In the genomic region with DNA sequence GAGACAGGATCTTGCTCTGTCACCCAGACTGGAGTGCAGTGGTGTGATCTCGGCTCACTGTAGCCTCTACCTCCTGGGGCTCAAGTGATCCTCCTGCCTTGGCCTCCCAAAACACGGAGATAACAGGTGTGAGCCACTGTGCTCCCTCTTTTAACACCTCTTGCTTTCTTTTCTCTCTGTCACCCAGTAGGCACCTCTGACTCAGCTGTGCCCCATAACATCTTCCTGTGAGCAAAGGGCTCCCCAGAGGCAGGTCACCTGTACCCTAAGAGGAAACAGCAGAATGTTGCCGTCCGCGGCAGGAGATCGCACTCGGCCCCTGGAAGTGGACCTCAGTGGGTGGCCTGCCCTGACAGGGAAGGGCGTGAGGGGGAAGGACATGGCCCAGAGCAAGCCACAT, we compare ENCODE assay signal across 12 cellular contexts. TPM values are rescaled to one million over a fixed set of nuclear protein-coding genes. Genes with fewer than 3 reads are reported as not detected.
A peak's percentile ranks its signal among the peaks of the same experiment; 100 is the strongest.
DNase-seq lines count a peak whose midpoint lies in the region; ATAC-seq, FAIRE-seq and TF ChIP-seq lines count a peak whose summit lies in the region.
"Had no signal": no experiment of that assay in that cellular context is flagged by ENCODE, and none has a peak within 500 bp of the region (broad histone marks: within the 10 kb centered on the region; RNA-seq: fewer than 3 reads in every experiment).

No MANE protein-coding gene starts in this region.

- H3K9me3 ChIP-seq in DND-41 (ENCODE audit: insufficient read depth, low read length, severe bottlenecking) (no peaks in the 10 kb centered on the region), small intestine (ENCODE audit: control insufficient read depth, low read depth) (no peaks in the 10 kb centered on the region)
- H3K9me3 ChIP-seq: suprapubic skin had no signal

- peak overlapping the region; percentile 73 for H3K27ac ChIP-seq in DND-41 (ENCODE audit: low read length)
- peak overlapping the region; percentile 19 to 51 for H3K27ac ChIP-seq in small intestine (ENCODE audit: low read depth in 1 of 2, low read length in 1 of 2)
- no peak overlapping the region for H3K27ac ChIP-seq in coronary artery
- H3K27ac ChIP-seq: suprapubic skin had no signal

- H3K4me3 ChIP-seq in DND-41 (ENCODE audit: low read depth in 1 of 2, low read length in 2 of 2), result peak overlapping the region in 1 of 2 experiments; percentile 19; a peak in 1 of 4 replicates
- no peak overlapping the region for H3K4me3 ChIP-seq in small intestine (ENCODE audit: low read depth in 1 of 2, low read length in 2 of 2)
- no peak overlapping the region for H3K4me3 ChIP-seq in coronary artery

- H3K4me1 Mint-ChIP-seq in activated naive CD8-positive, alpha-beta T cell (ENCODE audit: low read depth), result peaks cover 48% of the 10 kb centered on the region

- no peak for ATAC-seq in DND-41 (ENCODE audit: insufficient read depth, low read depth)
- no peak for ATAC-seq in GM19467 (IDR thresholded peaks at IDR 0.05; ENCODE audit: unreplicated experiment)

- no peaks in the 10 kb centered on the region for H3K36me3 Mint-ChIP-seq in activated naive CD8-positive, alpha-beta T cell

- H3K9ac ChIP-seq in DND-41 (ENCODE audit: low read depth, low read length), result peak overlapping the region; percentile 23; the same call in 1 of the 2 replicates

- no peak overlapping the region for H2AFZ ChIP-seq in DND-41 (ENCODE audit: low read depth, low read length)

- no peak for TF ChIP-seq CTCF in DND-41 (IDR thresholded peaks at IDR 0.05; ENCODE audit: borderline replicate concordance, extremely low read depth, low read length, poor library complexity, severe bottlenecking)
- TF ChIP-seq CTCF in coronary artery (IDR thresholded peaks at IDR 0.05), result no peak

- DNase-seq in DND-41 (peak; percentile 23), small intestine (no peak), MV-4-11 (lab: John Stamatoyannopoulos, UW) (no peak), NCI-H82 treated with DMSO at 0.1 percent for 48 hours (lab: John Stamatoyannopoulos, UW; ENCODE audit: unreplicated experiment) (no peak), coronary artery (ENCODE audit: low spot score) (no peak)
- peak; percentile 52 for DNase-seq in activated CD4-positive, CD25-positive, alpha-beta regulatory T cell treated with anti-CD3 and anti-CD28 coated beads, Interleukin-2, amount 50 U/mL, for 72 hours
- DNase-seq: amniotic stem cell, NCI-H1092, SIG-M5 had no signal

- H3K27me3 ChIP-seq in DND-41 (ENCODE audit: insufficient read depth, low read length, poor library complexity) (no peaks in the 10 kb centered on the region), small intestine (ENCODE audit: control insufficient read depth in 2 of 2, insufficient read depth in 2 of 2, low read length in 2 of 2) (no peaks in the 10 kb centered on the region)

- H3K9me3 Mint-ChIP-seq in activated naive CD8-positive, alpha-beta T cell (ENCODE audit: low read depth), result no peaks in the 10 kb centered on the region

- peaks cover 5% of the 10 kb centered on the region for H4K20me1 ChIP-seq in DND-41 (ENCODE audit: insufficient read depth, low read length)

- peak overlapping the region; percentile 93 for H3K27ac Mint-ChIP-seq in activated naive CD8-positive, alpha-beta T cell

- H3K27me3 Mint-ChIP-seq in activated naive CD8-positive, alpha-beta T cell, result no peaks in the 10 kb centered on the region

- FAIRE-seq in small intestine (lab: Jason Lieb, UNC), result no peak

- H3K4me1 ChIP-seq in DND-41 (ENCODE audit: insufficient read depth, low read length), result peaks cover 52% of the 10 kb centered on the region
- no peaks in the 10 kb centered on the region for H3K4me1 ChIP-seq in small intestine (ENCODE audit: control insufficient read depth in 2 of 2, insufficient read depth in 1 of 2, low read depth in 1 of 2, low read length in 1 of 2)

- H3K4me3 Mint-ChIP-seq in activated naive CD8-positive, alpha-beta T cell, result peak overlapping the region; percentile 92

- H3K36me3 ChIP-seq in DND-41 (ENCODE audit: insufficient read depth, low read length) (peaks cover 12% of the 10 kb centered on the region), small intestine (ENCODE audit: control insufficient read depth in 2 of 2, insufficient read depth in 2 of 2, low read length in 2 of 2) (peaks cover 0 to 3% of the 10 kb centered on the region in 2 donors)

- H3K79me2 ChIP-seq in DND-41 (ENCODE audit: insufficient read depth, low read length), result peaks cover 23% of the 10 kb centered on the region

- peak overlapping the region; percentile 96 for H3K4me2 ChIP-seq in DND-41 (ENCODE audit: insufficient read depth, low read length)

- 61 to 80% (median 64%) methylated on average over 8 of the region's 8 CpGs for WGBS in small intestine, 3 donors

RNA-seq across cellular contexts. Expression of gene NLRC3, which starts 0.9 kb away (rescaled TPM):
- 1 to 10 TPM in 1 of 3 donors, under 1 TPM in 2; 0.67 to 1.1 (median 0.82) TPM for polyA plus RNA-seq in small intestine

RNA-seq across cellular contexts. Expression of gene SLX4, which starts 33.3 kb away (rescaled TPM):
- 1 to 10 TPM; 1.1 to 3.0 (median 2.5) TPM for polyA plus RNA-seq in small intestine

Comparison
In these comparisons a context has a peak if more than half of its experiments do, and no peak if none do; other contexts are left out.
1. DNase-seq: peak in DND-41 (single experiment) and activated CD4-positive, CD25-positive, alpha-beta regulatory T cell treated with anti-CD3 and anti-CD28 coated beads, Interleukin-2, amount 50 U/mL, for 72 hours (single experiment); none in small intestine (single experiment), MV-4-11 (single experiment), NCI-H82 treated with DMSO at 0.1 percent for 48 hours (single experiment) and coronary artery (single experiment).
2. H3K27ac ChIP-seq: peak in DND-41 (single experiment) and small intestine (2 of 2); none in coronary artery (0 of 2).